Comparison of ENCODE assay signal across 9 cellular contexts in genomic region chr5:7869474-7870136, GRCh38. TPM values are rescaled to one million over a fixed set of nuclear protein-coding genes. Genes with fewer than 3 reads are reported as not detected.
DNase-seq lines count a peak whose midpoint lies in the region; ATAC-seq and TF ChIP-seq lines count a peak whose summit lies in the region.
"Had no signal": no experiment of that assay in that cellular context is flagged by ENCODE, and none has a peak within 500 bp of the region (broad histone marks: within the 10 kb centered on the region; RNA-seq: fewer than 3 reads in every experiment).

No MANE protein-coding gene starts in this region.

- no peaks in the 10 kb centered on the region for H3K27me3 ChIP-seq in lung (ENCODE audit: control insufficient read depth, insufficient read depth)
- no peaks in the 10 kb centered on the region for H3K27me3 ChIP-seq in thymus (ENCODE audit: control insufficient read depth, insufficient read depth)

- peak overlapping the region; percentile 92 for H3K4me3 Mint-ChIP-seq in central memory CD8-positive, alpha-beta T cell

- ATAC-seq in HG02870 (IDR thresholded peaks at IDR 0.05; ENCODE audit: unreplicated experiment) (peak; percentile 9), lung (ENCODE audit: insufficient read depth, low FRiP score) (peak; percentile 32)
- peak; percentile 30 for ATAC-seq in central memory CD8-positive, alpha-beta T cell (replicated peaks; ENCODE audit: extremely low read depth, poor library complexity, severe bottlenecking)

- 1 to 2% methylated on average over 40 to 41 of the region's 41 CpGs for WGBS in lung, 2 donors
- 2% methylated on average over 41 of the region's 41 CpGs for WGBS in thymus

- H3K4me1 Mint-ChIP-seq in central memory CD8-positive, alpha-beta T cell: peaks cover 70% of the 10 kb centered on the region

- H3K9me3 Mint-ChIP-seq in central memory CD8-positive, alpha-beta T cell: no peaks in the 10 kb centered on the region

- peaks cover 25% of the 10 kb centered on the region for H3K36me3 Mint-ChIP-seq in central memory CD8-positive, alpha-beta T cell (ENCODE audit: insufficient read depth)

- H3K4me1 ChIP-seq in lung (ENCODE audit: control insufficient read depth in 2 of 2, insufficient read depth in 2 of 2, low read length in 2 of 2) (peaks cover 4 to 14% of the 10 kb centered on the region in 2 donors), thymus (ENCODE audit: control insufficient read depth, insufficient read depth, low read length) (peaks cover 3% of the 10 kb centered on the region)

- peak overlapping the region; percentile 88 for H3K27ac Mint-ChIP-seq in central memory CD8-positive, alpha-beta T cell (ENCODE audit: low read depth)

- peak overlapping the region; percentile 99 for H3K4me3 ChIP-seq in lung
- H3K4me3 ChIP-seq in thymus (ENCODE audit: low read length): peak overlapping the region; percentile 87

- no peaks in the 10 kb centered on the region for H3K27me3 Mint-ChIP-seq in central memory CD8-positive, alpha-beta T cell

- peak overlapping the region; percentile 94 to 96 for H3K27ac ChIP-seq in lung (ENCODE audit: low read depth in 1 of 2, low read length in 1 of 2)
- peak overlapping the region; percentile 74 for H3K27ac ChIP-seq in thymus (ENCODE audit: low read depth)

- no peak for TF ChIP-seq CTCF in lung (IDR thresholded peaks at IDR 0.05; ENCODE audit: control extremely low read depth, extremely low read depth)

- no peaks in the 10 kb centered on the region for H3K9me3 ChIP-seq in lung (ENCODE audit: control insufficient read depth in 2 of 2, insufficient read depth in 1 of 2, low read length in 1 of 2)
- no peaks in the 10 kb centered on the region for H3K9me3 ChIP-seq in thymus (ENCODE audit: control insufficient read depth)

- peak; percentile 25 for DNase-seq in activated gamma-delta T cell (lab: John Stamatoyannopoulos, UW)
- no peak for DNase-seq in activated gamma-delta T cell treated with Interleukin-2 at 50 U/mL for 16 hours
- peak; percentile 15 for DNase-seq in RKO (ENCODE audit: low spot score)
- no peak for DNase-seq in central memory CD8-positive, alpha-beta T cell (ENCODE audit: low spot score in 2 of 2)
- DNase-seq in lung (ENCODE audit: low spot score): no peak
- no peak for DNase-seq in SIG-M5 treated with dmso at 0.1 percent for 504 hours (lab: John Stamatoyannopoulos, UW; ENCODE audit: unreplicated experiment)

- H3K36me3 ChIP-seq in lung (ENCODE audit: control insufficient read depth in 2 of 2, insufficient read depth in 2 of 2, low read length in 2 of 2) (peaks cover 3 to 9% of the 10 kb centered on the region in 2 donors), thymus (ENCODE audit: control insufficient read depth, insufficient read depth) (no peaks in the 10 kb centered on the region)

RNA-seq across cellular contexts. Expression of gene MTRR, which starts 0.7 kb away (rescaled TPM):
- total RNA-seq in lung: 100 to 1,000 TPM in 1 of 2 donors, 10 to 100 TPM in 1; 85.0 to 115 TPM
- polyA plus RNA-seq in lung (10 to 100 TPM; 31.0 to 59.3 TPM), thymus (30.0 TPM)

RNA-seq across cellular contexts. Expression of gene FASTKD3, which starts 0.8 kb away (rescaled TPM):
- 10 to 100 TPM in 1 of 2 donors, 1 to 10 TPM in 1; 6.7 to 17.6 TPM for total RNA-seq in lung
- polyA plus RNA-seq in lung (10 to 100 TPM in 1 of 2 donors, 1 to 10 TPM in 1; 9.3 to 17.7 TPM), thymus (26.7 TPM)

RNA-seq across cellular contexts. Expression of gene CFAP90, which starts 18.7 kb away (rescaled TPM):
- total RNA-seq in lung: 10 to 100 TPM; 14.2 to 29.8 TPM
- polyA plus RNA-seq in lung (10 to 100 TPM; 13.0 to 17.1 TPM), thymus (1.2 TPM)
- total RNA-seq: pulmonary artery endothelial cell had no signal

Comparison
In these comparisons a context has a peak if more than half of its experiments do, and no peak if none do; other contexts are left out.
1. DNase-seq: peak in activated gamma-delta T cell (single experiment) and RKO (single experiment); none in activated gamma-delta T cell treated with Interleukin-2 at 50 U/mL for 16 hours (single experiment), central memory CD8-positive, alpha-beta T cell (0 of 2), lung (single experiment) and SIG-M5 treated with dmso at 0.1 percent for 504 hours (single experiment).
2. Peak in every context shown above with its lines, with median percentiles within 50 percentile points of each other: ATAC-seq.